In the genomic region with DNA sequence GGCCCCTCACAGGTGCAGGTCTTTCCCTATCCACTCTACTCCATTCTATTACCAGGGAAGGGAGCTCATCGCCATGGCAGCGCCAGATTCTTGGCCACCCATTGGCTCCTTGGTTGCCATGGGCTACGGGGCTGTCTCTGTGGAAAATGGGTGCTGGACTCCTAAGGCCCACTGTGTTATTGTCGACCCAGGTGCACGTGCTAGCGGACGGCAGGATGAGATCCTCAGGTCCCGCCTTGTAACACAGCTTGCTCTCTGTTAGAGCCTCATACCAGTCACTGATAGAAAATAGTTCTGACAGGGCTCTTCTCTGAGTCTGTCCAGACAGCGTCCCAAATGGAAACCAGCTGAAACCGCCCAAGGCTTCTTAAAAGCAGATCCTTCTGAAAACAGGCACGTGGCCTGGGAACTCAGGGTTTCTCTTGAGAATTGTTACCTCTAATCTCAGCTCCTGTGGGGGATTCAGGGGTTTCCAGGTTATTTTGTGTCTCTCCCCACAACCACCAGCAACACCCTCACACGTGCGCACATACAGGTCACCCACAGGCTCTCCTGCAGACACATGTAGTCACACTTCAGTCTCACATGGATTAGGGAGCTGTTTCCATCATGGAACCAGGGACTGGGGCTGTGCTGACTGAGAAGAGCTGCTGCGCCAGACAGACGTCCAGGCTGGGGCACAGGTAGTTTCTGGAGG, we compare ENCODE assay signal across 1 cellular context.
TF ChIP-seq lines count a peak whose summit lies in the region.

No MANE protein-coding gene starts in this region.

TF ChIP-seq in WTC11, 78 proteins besides CTCF, POLR2A, EP300 and RAD21 (continued from another document):
- TF ChIP-seq, protein P1, sequence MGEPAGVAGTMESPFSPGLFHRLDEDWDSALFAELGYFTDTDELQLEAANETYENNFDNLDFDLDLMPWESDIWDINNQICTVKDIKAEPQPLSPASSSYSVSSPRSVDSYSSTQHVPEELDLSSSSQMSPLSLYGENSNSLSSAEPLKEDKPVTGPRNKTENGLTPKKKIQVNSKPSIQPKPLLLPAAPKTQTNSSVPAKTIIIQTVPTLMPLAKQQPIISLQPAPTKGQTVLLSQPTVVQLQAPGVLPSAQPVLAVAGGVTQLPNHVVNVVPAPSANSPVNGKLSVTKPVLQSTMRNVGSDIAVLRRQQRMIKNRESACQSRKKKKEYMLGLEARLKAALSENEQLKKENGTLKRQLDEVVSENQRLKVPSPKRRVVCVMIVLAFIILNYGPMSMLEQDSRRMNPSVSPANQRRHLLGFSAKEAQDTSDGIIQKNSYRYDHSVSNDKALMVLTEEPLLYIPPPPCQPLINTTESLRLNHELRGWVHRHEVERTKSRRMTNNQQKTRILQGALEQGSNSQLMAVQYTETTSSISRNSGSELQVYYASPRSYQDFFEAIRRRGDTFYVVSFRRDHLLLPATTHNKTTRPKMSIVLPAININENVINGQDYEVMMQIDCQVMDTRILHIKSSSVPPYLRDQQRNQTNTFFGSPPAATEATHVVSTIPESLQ (CRISPR knock-in tag; IDR thresholded peaks at IDR 0.05): no peak
- TF ChIP-seq TEAD1 (CRISPR knock-in tag; IDR thresholded peaks at IDR 0.05) (no peak), MXD4 (CRISPR knock-in tag; IDR thresholded peaks at IDR 0.05; ENCODE audit: borderline replicate concordance) (no peak)
TF ChIP-seq in WTC11: peak in this region for 0.
